Comparison of ENCODE assay signal across 1 cellular context in genomic region chr22:19728271-19728670, GRCh38.
TF ChIP-seq lines count a peak whose summit lies in the region.

No MANE protein-coding gene starts in this region.

TF ChIP-seq in IMR-90, 13 proteins besides CTCF, POLR2A, EP300 and RAD21 (continued from another document):
- TF ChIP-seq USF2 (IDR thresholded peaks at IDR 0.05; ENCODE audit: low read depth, low read length) = no peak
- no peak for TF ChIP-seq RCOR1 (IDR thresholded peaks at IDR 0.05; ENCODE audit: insufficient replicate concordance, low read length)
- TF ChIP-seq MAZ (IDR thresholded peaks at IDR 0.05; ENCODE audit: borderline replicate concordance, low read depth, low read length) = no peak
- TF ChIP-seq ELK1 (IDR thresholded peaks at IDR 0.05; ENCODE audit: borderline replicate concordance, low read depth, low read length) = no peak
- no peak for TF ChIP-seq BHLHE40 (IDR thresholded peaks at IDR 0.05; ENCODE audit: low read depth, low read length)
- no peak for TF ChIP-seq CHD1 (IDR thresholded peaks at IDR 0.05; ENCODE audit: low read depth, low read length)
- no peak for TF ChIP-seq FOS (IDR thresholded peaks at IDR 0.05; ENCODE audit: low read depth, low read length)
- no peak for TF ChIP-seq SMC3 (IDR thresholded peaks at IDR 0.05; ENCODE audit: low read depth, low read length)
- TF ChIP-seq MAFK (IDR thresholded peaks at IDR 0.05; ENCODE audit: low read depth, low read length) = no peak
- no peak for TF ChIP-seq NFE2L2 (IDR thresholded peaks at IDR 0.05; ENCODE audit: low read depth, low read length)
- TF ChIP-seq CEBPB (IDR thresholded peaks at IDR 0.05; ENCODE audit: low read depth, low read length) = no peak
- no peak for TF ChIP-seq MXI1 (IDR thresholded peaks at IDR 0.05; ENCODE audit: borderline replicate concordance, low read depth, low read length)
TF ChIP-seq in IMR-90: peak in this region for 0.
